Comparison of ENCODE assay signal across 11 cellular contexts in genomic region chr19:5586300-5587070, GRCh38. TPM values are rescaled to one million over a fixed set of nuclear protein-coding genes. Genes with fewer than 3 reads are reported as not detected.
DNase-seq lines count a peak whose midpoint lies in the region; ATAC-seq and TF ChIP-seq lines count a peak whose summit lies in the region.
"Had no signal": no experiment of that assay in that cellular context is flagged by ENCODE, and none has a peak within 500 bp of the region (broad histone marks: within the 10 kb centered on the region; RNA-seq: fewer than 3 reads in every experiment).

No MANE protein-coding gene starts in this region.

- peak overlapping the region; percentile 86 for H3K4me3 Mint-ChIP-seq in T-helper 17 cell

- WGBS in sigmoid colon, 2 donors = 80 to 91% methylated on average over 26 of the region's 26 CpGs

- TF ChIP-seq POLR2A in sigmoid colon (IDR thresholded peaks at IDR 0.05) = no peak

- H3K36me3 Mint-ChIP-seq in T-helper 17 cell (ENCODE audit: low read depth) = no peaks in the 10 kb centered on the region

- H3K4me1 Mint-ChIP-seq in T-helper 17 cell = peaks cover 17% of the 10 kb centered on the region

- no peaks in the 10 kb centered on the region for H3K27me3 Mint-ChIP-seq in T-helper 17 cell

- peak overlapping the region; percentile 95 for H3K27ac Mint-ChIP-seq in T-helper 17 cell

- no peak for TF ChIP-seq EP300 in sigmoid colon (IDR thresholded peaks at IDR 0.05)

- H3K36me3 ChIP-seq in H7 (replicated peaks; ENCODE audit: control insufficient read depth, insufficient read depth, low read length) (peaks cover 9% of the 10 kb centered on the region), sigmoid colon (peaks cover 40 to 67% (median 47%) of the 10 kb centered on the region in 4 donors)

- DNase-seq in H7 (peak; percentile 77), T-helper 17 cell (no peak), left ventricle myocardium superior (no peak), sigmoid colon (no peak), NCI-H82 (lab: John Stamatoyannopoulos, UW) (no peak)

- H3K9me3 ChIP-seq in T-helper 17 cell (ENCODE audit: control insufficient read depth, low read length, poor library complexity, severe bottlenecking) = no peaks in the 10 kb centered on the region
- H3K9me3 ChIP-seq in sigmoid colon = no peaks in the 10 kb centered on the region
- H3K9me3 ChIP-seq: Peyer's patch, testis had no signal

- no peak for TF ChIP-seq CTCF in sigmoid colon (IDR thresholded peaks at IDR 0.05)

- H3K27me3 ChIP-seq in H7 (ENCODE audit: control insufficient read depth, insufficient read depth, low read length) = no peaks in the 10 kb centered on the region
- no peaks in the 10 kb centered on the region for H3K27me3 ChIP-seq in sigmoid colon
- H3K27me3 ChIP-seq: Peyer's patch, testis had no signal

- intact Hi-C loops in left ventricle myocardium superior (cut with micrococcal nuclease) = no loop called here
- intact Hi-C loops in sigmoid colon (cut with DNase I) = no loop called here

- H3K4me1 ChIP-seq in sigmoid colon = peaks cover 0 to 19% (median 17%) of the 10 kb centered on the region in 4 donors
- H3K4me1 ChIP-seq: Peyer's patch had no signal

- peak overlapping the region; percentile 56 to 76 (median 66) for H3K27ac ChIP-seq in sigmoid colon
- H3K27ac ChIP-seq: testis had no signal

- H3K4me3 ChIP-seq in H7 (ENCODE audit: insufficient read depth, low read depth, low read length) (no peak overlapping the region), sigmoid colon (no peak overlapping the region)
- H3K4me3 ChIP-seq: lung, Peyer's patch, testis had no signal

- ATAC-seq in T-helper 17 cell (peak; percentile 22), left ventricle myocardium superior (peak; percentile 11), GM18867 (IDR thresholded peaks at IDR 0.05; ENCODE audit: unreplicated experiment) (no peak), GM21786 (IDR thresholded peaks at IDR 0.05; ENCODE audit: unreplicated experiment) (no peak), HG02973 (IDR thresholded peaks at IDR 0.05; ENCODE audit: unreplicated experiment) (no peak)

RNA-seq across cellular contexts. Expression of gene TINCR, which starts 18.7 kb away (rescaled TPM):
- 0.28 and 0.74 TPM in 2 replicates for total RNA-seq in H7 (2014; rRNA removed; shearing (Covaris generic))
- total RNA-seq in T-helper 17 cell = 1 to 10 TPM; 2.0 to 2.8 TPM
- not detected for total RNA-seq in left ventricle myocardium superior
- under 1 TPM in 3 of 4 donors, not detected in 1; 0.33 to 0.55 (median 0.41) TPM for total RNA-seq in sigmoid colon
- 10 to 100 TPM in 2 of 3 donors, 1 to 10 TPM in 1; 2.8 to 27.5 (median 12.0) TPM for polyA plus RNA-seq in sigmoid colon

RNA-seq across cellular contexts. Expression of gene SAFB2, which starts 36.1 kb away (rescaled TPM):
- total RNA-seq in H7 (2014; rRNA removed; shearing (Covaris generic)) = 26.6 and 34.3 TPM in 2 replicates
- total RNA-seq in T-helper 17 cell = 100 to 1,000 TPM; 241 to 255 TPM
- total RNA-seq in left ventricle myocardium superior = 45.9 TPM
- 10 to 100 TPM; 22.8 to 80.0 (median 38.1) TPM for total RNA-seq in sigmoid colon
- 10 to 100 TPM; 22.2 to 58.8 (median 24.3) TPM for polyA plus RNA-seq in sigmoid colon

RNA-seq across cellular contexts. Expression of gene SAFB, which starts 36.4 kb away (rescaled TPM):
- 44.4 and 64.4 TPM in 2 replicates for total RNA-seq in H7 (2014; rRNA removed; shearing (Covaris generic))
- total RNA-seq in T-helper 17 cell (100 to 1,000 TPM; 173 to 183 TPM), left ventricle myocardium superior (66.6 TPM), sigmoid colon (10 to 100 TPM; 48.9 to 75.9 (median 60.4) TPM)
- 10 to 100 TPM; 25.7 to 64.1 (median 30.6) TPM for polyA plus RNA-seq in sigmoid colon

Comparison
In these comparisons a context has a peak if more than half of its experiments do, and no peak if none do; other contexts are left out.
1. ATAC-seq: peak in T-helper 17 cell (single experiment) and left ventricle myocardium superior (single experiment); none in GM18867 (single experiment), GM21786 (single experiment) and HG02973 (single experiment).